Comparison of ENCODE assay signal across 16 cellular contexts in genomic region chr11:95520361-95520760, GRCh38.
"Had no signal": no experiment of that assay in that cellular context is flagged by ENCODE, and none has a peak within 500 bp of the region (broad histone marks: within the 10 kb centered on the region; RNA-seq: fewer than 3 reads in every experiment).

No MANE protein-coding gene starts in this region.

- H3K27me3 ChIP-seq: right atrium auricular region, tibial nerve, uterus had no signal

- H3K9me3 ChIP-seq: lower lobe of right lung, right atrium auricular region, tibial nerve, uterus had no signal

- H3K36me3 ChIP-seq: lower lobe of right lung, right atrium auricular region, tibial nerve, uterus had no signal

- H3K27ac ChIP-seq: coronary artery, lower lobe of right lung, right atrium auricular region, tibial nerve, uterus had no signal

- H3K4me1 ChIP-seq: lower lobe of right lung, right atrium auricular region, uterus had no signal

- DNase-seq: activated CD4-positive, alpha-beta T cell treated with anti-CD3 and anti-CD28 coated beads, Interleukin-2, amount 10 ng/mL, durations not matched to agents 7 days and 5 days; activated CD8-positive, alpha-beta T cell treated with anti-CD3 and anti-CD28 coated beads, Interleukin-2, amount 10 ng/mL, durations not matched to agents 7 days and 5 days; activated naive CD4-positive, alpha-beta T cell treated with Interleukin-2 at 50 U/mL for 16 hours; activated naive CD8-positive, alpha-beta T cell treated with anti-CD3 and anti-CD28 coated beads, Interleukin-2, amount 10 ng/mL, durations not matched to agents 7 days and 5 days; activated T-cell treated with anti-CD3 and anti-CD28 coated beads, Interleukin-2, amount 50 U/mL, for 24 hours; lower lobe of right lung; midbrain; nephron progenitor cell; occipital lobe; posterior cingulate gyrus; stimulated activated naive CD8-positive, alpha-beta T cell treated with anti-CD3 and anti-CD28 coated beads, Interleukin-15, Interleukin-2, amounts not matched to agents 100 U/mL and 50 U/mL, for 24 hours; T-helper 9 cell; uterus had no signal

- H3K4me3 ChIP-seq: coronary artery, lower lobe of right lung, right atrium auricular region, tibial nerve, uterus had no signal

- ATAC-seq: activated CD8-positive, alpha-beta T cell treated with anti-CD3 and anti-CD28 coated beads, Interleukin-2, amount 10 ng/mL, durations not matched to agents 7 days and 5 days; lower lobe of right lung; stimulated activated naive CD8-positive, alpha-beta T cell treated with anti-CD3 and anti-CD28 coated beads, Interleukin-15, Interleukin-2, amounts not matched to agents 100 U/mL and 50 U/mL, for 24 hours had no signal
